In genomic region chr7:70660154-70660818, GRCh38 we compare ENCODE assay signal across 14 cellular contexts.
A peak's percentile ranks its signal among the peaks of the same experiment; 100 is the strongest.
DNase-seq lines count a peak whose midpoint lies in the region; TF ChIP-seq lines count a peak whose summit lies in the region.
"Had no signal": no experiment of that assay in that cellular context is flagged by ENCODE, and none has a peak within 500 bp of the region (broad histone marks: within the 10 kb centered on the region; RNA-seq: fewer than 3 reads in every experiment).

No MANE protein-coding gene starts in this region.

- WGBS in spleen, 5 donors: 69 to 81% (median 71%) methylated on average over 10 of the region's 10 CpGs
- WGBS in testis, 2 donors: 87 to 92% methylated on average over 10 of the region's 10 CpGs
- WGBS in esophagus squamous epithelium, 2 donors: 84 to 86% methylated on average over 10 of the region's 10 CpGs

- no peak overlapping the region for H3K4me3 Mint-ChIP-seq in activated T-helper 1 cell treated with anti-CD3 and anti-CD28 coated beads, Interleukin-12 subunit alpha, Interleukin-12 subunit beta, Interleukin-2, Interleukin-4 antibody, amounts not matched to agents 30 ng/mL and 10 ng/mL and 1 ng/mL, durations not matched to agents 14 hours and 24 hours and 36 hours
- H3K4me3 Mint-ChIP-seq: stimulated activated naive B cell treated with anti-CD40 and anti-IgM and Interleukin-4, amounts not matched to agents 10 μg/mL and 1 μg/mL and 100 μg/mL, for 72 hours had no signal

- TF ChIP-seq CTCF in Peyer's patch (IDR thresholded peaks at IDR 0.05) (no peak), spleen (IDR thresholded peaks at IDR 0.05 in 8 of 11, conservative IDR thresholded peaks at IDR 0.05 in 3 of 11) (no peak), testis (IDR thresholded peaks at IDR 0.05) (no peak), esophagus squamous epithelium (IDR thresholded peaks at IDR 0.05) (no peak)

- H3K4me3 ChIP-seq in Peyer's patch (no peak overlapping the region), spleen (no peak overlapping the region), testis (no peak overlapping the region), esophagus squamous epithelium (no peak overlapping the region)
- H3K4me3 ChIP-seq: psoas muscle had no signal

- intact Hi-C loops in activated T-helper 1 cell treated with anti-CD3 and anti-CD28 coated beads, Interleukin-12 subunit alpha, Interleukin-12 subunit beta, Interleukin-2, Interleukin-4 antibody, amounts not matched to agents 30 ng/mL and 10 ng/mL and 1 ng/mL, durations not matched to agents 14 hours and 24 hours and 36 hours (cut with micrococcal nuclease): loop anchor here (2.0 kb wide), 1 partner anchor 19 kb away; no protein-coding TSS in a partner anchor
- intact Hi-C loops in spleen (cut with DNase I; ENCODE audit: low total_unique reads) (no loop called here), testis (cut with DNase I; ENCODE audit: low total_unique reads) (no loop called here), esophagus squamous epithelium (cut with DNase I) (no loop called here)

- peaks cover under 1% of the 10 kb centered on the region for H3K27me3 Mint-ChIP-seq in activated T-helper 1 cell treated with anti-CD3 and anti-CD28 coated beads, Interleukin-12 subunit alpha, Interleukin-12 subunit beta, Interleukin-2, Interleukin-4 antibody, amounts not matched to agents 30 ng/mL and 10 ng/mL and 1 ng/mL, durations not matched to agents 14 hours and 24 hours and 36 hours (ENCODE audit: insufficient read depth)
- H3K27me3 Mint-ChIP-seq: stimulated activated naive B cell treated with anti-CD40 and anti-IgM and Interleukin-4, amounts not matched to agents 10 μg/mL and 1 μg/mL and 100 μg/mL, for 72 hours had no signal

- no peak overlapping the region for H3K27ac Mint-ChIP-seq in activated T-helper 1 cell treated with anti-CD3 and anti-CD28 coated beads, Interleukin-12 subunit alpha, Interleukin-12 subunit beta, Interleukin-2, Interleukin-4 antibody, amounts not matched to agents 30 ng/mL and 10 ng/mL and 1 ng/mL, durations not matched to agents 14 hours and 24 hours and 36 hours
- H3K27ac Mint-ChIP-seq: stimulated activated naive B cell treated with anti-CD40 and anti-IgM and Interleukin-4, amounts not matched to agents 10 μg/mL and 1 μg/mL and 100 μg/mL, for 72 hours had no signal

- H3K4me1 ChIP-seq in Peyer's patch (peaks cover 0 to 4% (median 0%) of the 10 kb centered on the region in 4 donors), spleen (peaks cover 0 to 3% (median 0%) of the 10 kb centered on the region in 6 donors), testis (no peaks in the 10 kb centered on the region), esophagus squamous epithelium (peaks cover 0 to 6% (median 0%) of the 10 kb centered on the region in 3 donors)

- H3K4me1 Mint-ChIP-seq in activated T-helper 1 cell treated with anti-CD3 and anti-CD28 coated beads, Interleukin-12 subunit alpha, Interleukin-12 subunit beta, Interleukin-2, Interleukin-4 antibody, amounts not matched to agents 30 ng/mL and 10 ng/mL and 1 ng/mL, durations not matched to agents 14 hours and 24 hours and 36 hours (ENCODE audit: low read depth): peaks cover 16% of the 10 kb centered on the region
- H3K4me1 Mint-ChIP-seq: stimulated activated naive B cell treated with anti-CD40 and anti-IgM and Interleukin-4, amounts not matched to agents 10 μg/mL and 1 μg/mL and 100 μg/mL, for 72 hours had no signal

- H3K9me3 ChIP-seq in Peyer's patch: no peaks in the 10 kb centered on the region
- no peaks in the 10 kb centered on the region for H3K9me3 ChIP-seq in spleen
- no peaks in the 10 kb centered on the region for H3K9me3 ChIP-seq in testis
- H3K9me3 ChIP-seq in esophagus squamous epithelium: no peaks in the 10 kb centered on the region
- H3K9me3 ChIP-seq: psoas muscle, SK-N-SH had no signal

- no peaks in the 10 kb centered on the region for H3K27me3 ChIP-seq in Peyer's patch
- H3K27me3 ChIP-seq in spleen (replicated peaks in 1 of 7): no peaks in the 10 kb centered on the region
- H3K27me3 ChIP-seq in testis: no peaks in the 10 kb centered on the region
- no peaks in the 10 kb centered on the region for H3K27me3 ChIP-seq in esophagus squamous epithelium

- TF ChIP-seq POLR2A in Peyer's patch (IDR thresholded peaks at IDR 0.05) (no peak), spleen (IDR thresholded peaks at IDR 0.05) (no peak), testis (IDR thresholded peaks at IDR 0.05) (no peak), esophagus squamous epithelium (IDR thresholded peaks at IDR 0.05) (no peak)

- no peaks in the 10 kb centered on the region for H3K36me3 Mint-ChIP-seq in activated T-helper 1 cell treated with anti-CD3 and anti-CD28 coated beads, Interleukin-12 subunit alpha, Interleukin-12 subunit beta, Interleukin-2, Interleukin-4 antibody, amounts not matched to agents 30 ng/mL and 10 ng/mL and 1 ng/mL, durations not matched to agents 14 hours and 24 hours and 36 hours (ENCODE audit: low read depth)

- H3K27ac ChIP-seq in Peyer's patch: peak overlapping the region in 2 of 4 donors; percentile 19 to 48
- H3K27ac ChIP-seq in spleen: peak overlapping the region in 3 of 8 donors; percentile 53 to 72 (median 55)
- no peak overlapping the region for H3K27ac ChIP-seq in testis
- H3K27ac ChIP-seq in esophagus squamous epithelium: no peak overlapping the region
- H3K27ac ChIP-seq: 22Rv1, psoas muscle had no signal

- peak in 2 of 3 experiments; percentile 41 to 52 for DNase-seq in NCI-H1417 (lab: John Stamatoyannopoulos, UW)
- no peak for DNase-seq in NCI-H1417 treated with DMSO at 0.1 percent for 48 hours (lab: John Stamatoyannopoulos, UW)
- DNase-seq in Peyer's patch: peak in 2 of 3 donors; percentile 32 to 81
- peak; percentile 6 for DNase-seq in activated T-helper 1 cell treated with anti-CD3 and anti-CD28 coated beads, Interleukin-12 subunit alpha, Interleukin-12 subunit beta, Interleukin-2, Interleukin-4 antibody, amounts not matched to agents 30 ng/mL and 10 ng/mL and 1 ng/mL, durations not matched to agents 14 hours and 24 hours and 36 hours (ENCODE audit: low spot score)
- peak; percentile 81 for DNase-seq in spleen
- no peak for DNase-seq in pons (ENCODE audit: low spot score)
- no peak for DNase-seq in testis
- no peak for DNase-seq in esophagus squamous epithelium (lab: John Stamatoyannopoulos, UW)
- DNase-seq: head of caudate nucleus; kidney glomerular epithelial cell; psoas muscle; SK-N-SH; stimulated activated naive B cell treated with anti-CD40 and anti-IgM and Interleukin-4, amounts not matched to agents 10 μg/mL and 1 μg/mL and 100 μg/mL, for 72 hours had no signal

- H3K36me3 ChIP-seq in Peyer's patch (no peaks in the 10 kb centered on the region), spleen (no peaks in the 10 kb centered on the region), testis (ENCODE audit: low read depth, missing control alignments) (no peaks in the 10 kb centered on the region), esophagus squamous epithelium (no peaks in the 10 kb centered on the region)

- H3K9me3 Mint-ChIP-seq in activated T-helper 1 cell treated with anti-CD3 and anti-CD28 coated beads, Interleukin-12 subunit alpha, Interleukin-12 subunit beta, Interleukin-2, Interleukin-4 antibody, amounts not matched to agents 30 ng/mL and 10 ng/mL and 1 ng/mL, durations not matched to agents 14 hours and 24 hours and 36 hours: no peaks in the 10 kb centered on the region
- H3K9me3 Mint-ChIP-seq: stimulated activated naive B cell treated with anti-CD40 and anti-IgM and Interleukin-4, amounts not matched to agents 10 μg/mL and 1 μg/mL and 100 μg/mL, for 72 hours had no signal

Comparison
In these comparisons a context has a peak if more than half of its experiments do, and no peak if none do; other contexts are left out.
1. DNase-seq: peak in NCI-H1417 (2 of 3), Peyer's patch (2 of 3), activated T-helper 1 cell treated with anti-CD3 and anti-CD28 coated beads, Interleukin-12 subunit alpha, Interleukin-12 subunit beta, Interleukin-2, Interleukin-4 antibody, amounts not matched to agents 30 ng/mL and 10 ng/mL and 1 ng/mL, durations not matched to agents 14 hours and 24 hours and 36 hours (single experiment) and spleen (single experiment); none in NCI-H1417 treated with DMSO at 0.1 percent for 48 hours (single experiment), pons (single experiment), testis (single experiment) and esophagus squamous epithelium (single experiment).